Comparison of ENCODE assay signal across 10 cellular contexts in genomic region chr12:46549527-46550265, GRCh38.
DNase-seq lines count a peak whose midpoint lies in the region; ATAC-seq and TF ChIP-seq lines count a peak whose summit lies in the region.
"Had no signal": no experiment of that assay in that cellular context is flagged by ENCODE, and none has a peak within 500 bp of the region (broad histone marks: within the 10 kb centered on the region; RNA-seq: fewer than 3 reads in every experiment).

No MANE protein-coding gene starts in this region.

- TF ChIP-seq POLR2A in lower leg skin (IDR thresholded peaks at IDR 0.05), result no peak

- peaks cover 23% of the 10 kb centered on the region for H3F3A ChIP-seq in MM.1S (ENCODE audit: insufficient read depth, low read length)

- H3K9me3 ChIP-seq in MM.1S (replicated peaks; ENCODE audit: insufficient read depth, low read length), result no peaks in the 10 kb centered on the region
- H3K9me3 ChIP-seq in hepatocyte (ENCODE audit: low read depth), result no peaks in the 10 kb centered on the region
- H3K9me3 ChIP-seq: upper lobe of left lung had no signal

- H3K4me3 ChIP-seq in AG10803 (ENCODE audit: low read length), result no peak overlapping the region
- peak overlapping the region; percentile 42 for H3K4me3 ChIP-seq in MM.1S (ENCODE audit: low read length)
- H3K4me3 ChIP-seq in hepatocyte, result no peak overlapping the region
- no peak overlapping the region for H3K4me3 ChIP-seq in lower leg skin (ENCODE audit: low read depth, poor library complexity, severe bottlenecking)
- H3K4me3 ChIP-seq: upper lobe of left lung had no signal

- intact Hi-C loops in lower leg skin (cut with DNase I; ENCODE audit: low total_unique reads), result loop anchor here (10.0 kb wide), 1 partner anchor 165 kb away; no protein-coding TSS in a partner anchor

- peaks cover 63% of the 10 kb centered on the region for H3K4me1 ChIP-seq in MM.1S (ENCODE audit: low read length)
- no peaks in the 10 kb centered on the region for H3K4me1 ChIP-seq in hepatocyte (ENCODE audit: insufficient read depth)
- H3K4me1 ChIP-seq: upper lobe of left lung had no signal

- DNase-seq in AG10803 (ENCODE audit: low read depth) (peak; percentile 85), MM.1S (peak; percentile 82), activated T-cell treated with anti-CD3 and anti-CD28 coated beads for 4 hours (peak; percentile 7), hepatocyte (ENCODE audit: low spot score) (no peak), lower leg skin (ENCODE audit: low spot score in 2 of 2) (no peak), NCI-H1436 (lab: John Stamatoyannopoulos, UW) (no peak)
- DNase-seq: activated gamma-delta T cell treated with Interleukin-2 at 50 U/mL for 16 hours, upper lobe of left lung had no signal

- WGBS in hepatocyte (ENCODE audit: low lambda C conversion rate, missing lambda C conversion rate), result 82% methylated on average over 7 of the region's 7 CpGs
- 66 to 71% methylated on average over 7 of the region's 7 CpGs for WGBS in lower leg skin, 2 donors

- ATAC-seq in HG03196 (IDR thresholded peaks at IDR 0.05; ENCODE audit: unreplicated experiment), result no peak
- ATAC-seq in HG03378 (IDR thresholded peaks at IDR 0.05; ENCODE audit: unreplicated experiment), result no peak

- no peaks in the 10 kb centered on the region for H4K20me1 ChIP-seq in MM.1S (ENCODE audit: insufficient read depth, low read length)
- no peaks in the 10 kb centered on the region for H4K20me1 ChIP-seq in hepatocyte (ENCODE audit: insufficient read depth, poor library complexity, severe bottlenecking)

- H3K9me2 ChIP-seq in MM.1S (replicated peaks; ENCODE audit: insufficient read depth, low read length) (no peaks in the 10 kb centered on the region), hepatocyte (replicated peaks; ENCODE audit: insufficient read depth) (no peaks in the 10 kb centered on the region)

- H3K4me2 ChIP-seq in MM.1S (ENCODE audit: low read depth, low read length) (peak overlapping the region; percentile 81), hepatocyte (no peak overlapping the region)

- H3K36me3 ChIP-seq in MM.1S (replicated peaks; ENCODE audit: insufficient read depth, low read length) (no peaks in the 10 kb centered on the region), hepatocyte (replicated peaks; ENCODE audit: insufficient read depth, low read depth) (no peaks in the 10 kb centered on the region)
- H3K36me3 ChIP-seq: upper lobe of left lung had no signal

- TF ChIP-seq CTCF in AG10803 (conservative IDR thresholded peaks at IDR 0.05; ENCODE audit: low read length) (no peak), MM.1S (IDR thresholded peaks at IDR 0.05; ENCODE audit: low read length) (0 out of 2 replicates have a peak, but pooled peaks have one; percentile 10), hepatocyte (IDR thresholded peaks at IDR 0.05; ENCODE audit: poor library complexity) (no peak), lower leg skin (IDR thresholded peaks at IDR 0.05) (no peak)

- H3K27me3 ChIP-seq in MM.1S (replicated peaks; ENCODE audit: insufficient read depth, low read length), result no peaks in the 10 kb centered on the region
- H3K27me3 ChIP-seq in hepatocyte, result no peaks in the 10 kb centered on the region
- H3K27me3 ChIP-seq: upper lobe of left lung had no signal

- H3K27ac ChIP-seq in MM.1S (ENCODE audit: low read length) (peak overlapping the region; percentile 97), hepatocyte (peak overlapping the region; percentile 59)
- H3K27ac ChIP-seq: upper lobe of left lung had no signal

- H2AFZ ChIP-seq in MM.1S (ENCODE audit: low read length), result peak overlapping the region; percentile 46
- no peak overlapping the region for H2AFZ ChIP-seq in hepatocyte

- peak overlapping the region; percentile 75 for H3K9ac ChIP-seq in MM.1S (ENCODE audit: low read length)

- H3K79me2 ChIP-seq in MM.1S (ENCODE audit: low read length), result no peaks in the 10 kb centered on the region
- H3K79me2 ChIP-seq in hepatocyte, result no peaks in the 10 kb centered on the region

Comparison
In these comparisons a context has a peak if more than half of its experiments do, and no peak if none do; other contexts are left out.
1. DNase-seq: peak in AG10803 (single experiment), MM.1S (single experiment) and activated T-cell treated with anti-CD3 and anti-CD28 coated beads for 4 hours (single experiment); none in hepatocyte (single experiment), lower leg skin (0 of 2) and NCI-H1436 (single experiment).